16 cellular contexts compared by ENCODE assay signal in the genomic region with DNA sequence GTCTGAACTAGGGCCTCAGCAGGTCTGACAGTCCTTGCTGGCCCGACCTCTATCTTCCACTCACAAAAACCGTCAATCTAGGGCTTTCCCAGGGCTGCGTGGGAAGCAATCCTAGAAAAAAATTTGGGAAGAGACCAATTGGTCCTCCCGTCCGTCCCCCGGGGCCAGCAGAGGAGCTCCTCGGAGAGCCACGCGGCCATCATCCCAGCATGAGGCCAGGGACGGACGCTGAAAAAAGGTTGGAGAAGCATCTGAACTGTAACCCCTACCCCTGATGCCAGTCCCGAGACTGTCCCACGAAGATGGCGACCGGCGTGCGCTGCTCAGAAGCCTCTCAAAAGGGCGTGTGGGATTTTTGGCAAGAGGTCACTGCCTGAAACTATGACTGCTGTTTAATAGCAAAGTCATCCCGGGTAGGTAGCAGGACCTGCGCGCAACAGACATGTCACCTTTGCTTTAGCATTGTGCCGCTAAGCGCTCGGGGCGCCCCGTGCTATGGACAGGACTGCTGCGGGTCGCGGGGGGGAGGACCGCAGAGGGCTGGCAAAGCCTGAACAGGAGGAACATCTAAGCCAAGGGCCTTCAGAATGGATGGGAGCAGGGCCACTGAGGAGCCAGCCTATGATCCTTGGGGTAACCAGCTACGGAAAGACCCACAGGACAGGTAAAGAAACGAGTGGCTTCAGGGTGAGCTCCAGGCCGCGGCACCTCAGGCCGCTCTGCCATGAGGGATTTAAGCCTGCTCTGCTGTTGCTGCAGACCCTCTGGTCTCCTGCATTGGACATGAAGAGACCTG.
"Had no signal": no experiment of that assay in that cellular context is flagged by ENCODE, and none has a peak within 500 bp of the region (broad histone marks: within the 10 kb centered on the region; RNA-seq: fewer than 3 reads in every experiment).

No MANE protein-coding gene starts in this region.

- H3K9ac ChIP-seq: SK-N-SH had no signal

- H3K4me3 ChIP-seq: breast epithelium, esophagus squamous epithelium, heart right ventricle, prostate gland, thyroid gland had no signal

- H3K27ac ChIP-seq: breast epithelium, esophagus squamous epithelium, prostate gland, thyroid gland had no signal

- H3K27me3 ChIP-seq: breast epithelium, esophagus squamous epithelium, heart right ventricle, thyroid gland had no signal

- H3K4me2 ChIP-seq: SK-N-SH had no signal

- FAIRE-seq: astrocyte, TTC549 had no signal

- ATAC-seq: activated CD8-positive, alpha-beta memory T cell treated with anti-CD3 and anti-CD28 coated beads, Interleukin-2, amount 10 ng/mL, durations not matched to agents 7 days and 5 days; WTC11 had no signal

- H3K4me1 ChIP-seq: prostate gland had no signal

- H3K9me3 ChIP-seq: breast epithelium, esophagus squamous epithelium, heart right ventricle, prostate gland, SK-N-SH, thyroid gland had no signal

- DNase-seq: activated CD4-positive, alpha-beta memory T cell treated with anti-CD3 and anti-CD28 coated beads, Interleukin-2, amount 10 ng/mL, durations not matched to agents 7 days and 5 days; activated CD4-positive, alpha-beta T cell treated with anti-CD3 and anti-CD28 coated beads for 4 hours; activated CD8-positive, alpha-beta memory T cell treated with anti-CD3 and anti-CD28 coated beads, Interleukin-2, amount 10 ng/mL, durations not matched to agents 7 days and 5 days; activated naive CD4-positive, alpha-beta T cell treated with anti-CD3 and anti-CD28 coated beads for 36 hours; effector CD8-positive, alpha-beta T cell; esophagus squamous epithelium; heart right ventricle; immature natural killer cell; mesendoderm; SK-N-SH; thyroid gland had no signal
